Comparison of ENCODE assay signal across 15 cellular contexts in genomic region chr1:198683449-198683848, GRCh38. TPM values are rescaled to one million over a fixed set of nuclear protein-coding genes. Genes with fewer than 3 reads are reported as not detected.
DNase-seq lines count a peak whose midpoint lies in the region; ATAC-seq and TF ChIP-seq lines count a peak whose summit lies in the region.
"Had no signal": no experiment of that assay in that cellular context is flagged by ENCODE, and none has a peak within 500 bp of the region (broad histone marks: within the 10 kb centered on the region; RNA-seq: fewer than 3 reads in every experiment).

No MANE protein-coding gene starts in this region.

- H3K27ac Mint-ChIP-seq in activated CD4-positive, alpha-beta memory T cell treated with anti-CD3 and anti-CD28 coated beads for 36 hours, result peak overlapping the region; percentile 95
- H3K27ac Mint-ChIP-seq in naive B cell, result peak overlapping the region; percentile 91 to 97 (median 96)

- peaks cover 0 to 19% (median 0%) of the 10 kb centered on the region in 11 experiments; a peak in 6 of 22 replicates for H3K36me3 ChIP-seq in BLaER1 treated with 17β-estradiol and CSF1 and Interleukin-3, amounts not matched to agents 10 nM and 100 nM
- H3K36me3 ChIP-seq in GM23248 (ENCODE audit: low read depth), result no peaks in the 10 kb centered on the region
- H3K36me3 ChIP-seq: esophagus squamous epithelium, prostate gland had no signal

- POLR2A ChIA-PET in activated CD4-positive, alpha-beta memory T cell treated with anti-CD3 and anti-CD28 coated beads for 36 hours (lab: Charles Lee), result interaction anchor here (1.1 to 11.5 kb wide), 11 partner anchors 7 to 165 kb away, joined by 3 to 114 read pairs (median 15); partner anchors contain the start of gene PTPRC

- peaks cover 38% of the 10 kb centered on the region for H3K36me3 Mint-ChIP-seq in activated CD4-positive, alpha-beta memory T cell treated with anti-CD3 and anti-CD28 coated beads for 36 hours
- peaks cover 4 to 7% of the 10 kb centered on the region in 2 donors for H3K36me3 Mint-ChIP-seq in naive B cell

- 95 to 100% methylated on average over 2 of the region's 2 CpGs for WGBS in GM23248 (ENCODE audit: low coverage in 1 of 2, low lambda C conversion rate in 2 of 2, missing lambda C conversion rate in 2 of 2), 2 experiments

- peak overlapping the region in 4 of 11 experiments; percentile 36 to 94 (median 90); a peak in 8 of 22 replicates for H3K9ac ChIP-seq in BLaER1 treated with 17β-estradiol and CSF1 and Interleukin-3, amounts not matched to agents 10 nM and 100 nM
- no peak overlapping the region for H3K9ac ChIP-seq in GM23248

- CTCF ChIA-PET in activated CD4-positive, alpha-beta memory T cell treated with anti-CD3 and anti-CD28 coated beads for 36 hours (lab: Charles Lee), result interaction anchor here (0.6 to 1.7 kb wide), 5 partner anchors 35 to 566 kb away, joined by 3 to 6 read pairs (median 4); no protein-coding TSS in a partner anchor

- H3K27me3 ChIP-seq in BLaER1 treated with 17β-estradiol and CSF1 and Interleukin-3, amounts not matched to agents 10 nM and 100 nM, result no peaks in the 10 kb centered on the region
- H3K27me3 ChIP-seq in GM23248 (replicated peaks; ENCODE audit: insufficient read depth), result no peaks in the 10 kb centered on the region
- H3K27me3 ChIP-seq in dorsolateral prefrontal cortex, result no peaks in the 10 kb centered on the region
- H3K27me3 ChIP-seq: esophagus squamous epithelium had no signal

- H3K4me3 ChIP-seq in BLaER1 treated with 17β-estradiol and CSF1 and Interleukin-3, amounts not matched to agents 10 nM and 100 nM, result peak overlapping the region in 2 of 10 experiments; percentile 40 to 42; a peak in 3 of 20 replicates
- H3K4me3 ChIP-seq in GM23248 (no peak overlapping the region), dorsolateral prefrontal cortex (no peak overlapping the region)
- H3K4me3 ChIP-seq: esophagus squamous epithelium, prostate gland had no signal

- H4K20me1 ChIP-seq in BLaER1 treated with 17β-estradiol and CSF1 and Interleukin-3, amounts not matched to agents 10 nM and 100 nM, result peaks cover 0 to 23% (median 0%) of the 10 kb centered on the region in 11 experiments; a peak in 3 of 22 replicates
- no peaks in the 10 kb centered on the region for H4K20me1 ChIP-seq in GM23248 (ENCODE audit: insufficient read depth)

- DNase-seq in GM23248 (no peak), naive B cell (no peak), NOMO-1 (lab: John Stamatoyannopoulos, UW; ENCODE audit: unreplicated experiment in 2 of 2) (no peak), dorsolateral prefrontal cortex (no peak), NCI-H345 (lab: John Stamatoyannopoulos, UW) (no peak), NCI-H146 (lab: John Stamatoyannopoulos, UW) (no peak)
- no peak for DNase-seq in activated CD4-positive, alpha-beta memory T cell treated with anti-CD3 and anti-CD28 coated beads for 36 hours
- DNase-seq: esophagus squamous epithelium; GF-D8; hippocampal formation; NCI-H2227 treated with DMSO at 0.1 percent for 48 hours; stimulated activated CD4-positive, alpha-beta T cell treated with anti-CD3 and anti-CD28 coated beads, Interleukin-4, amount 100 ng/mL, for 24 hours had no signal

- no peaks in the 10 kb centered on the region for H3K27me3 Mint-ChIP-seq in activated CD4-positive, alpha-beta memory T cell treated with anti-CD3 and anti-CD28 coated beads for 36 hours
- H3K27me3 Mint-ChIP-seq in naive B cell, result no peaks in the 10 kb centered on the region

- no peak for TF ChIP-seq CTCF in dorsolateral prefrontal cortex (IDR thresholded peaks at IDR 0.05 in 54 of 56, conservative IDR thresholded peaks at IDR 0.05 in 2 of 56; ENCODE audit: low read depth in 1 of 56, partially characterized antibody in 56 of 56)

- H2AFZ ChIP-seq in GM23248, result 0 out of 2 replicates have a peak overlapping the region, but pooled peaks have one; percentile 6

- H3K79me2 ChIP-seq in GM23248 (ENCODE audit: insufficient read depth), result no peaks in the 10 kb centered on the region

- intact Hi-C loops in activated CD4-positive, alpha-beta memory T cell treated with anti-CD3 and anti-CD28 coated beads for 36 hours (cut with micrococcal nuclease), result loop anchor here (10.0 kb wide), 2 partner anchors 599 to 779 kb away; partner anchors contain the start of gene C1orf53
- intact Hi-C loops in dorsolateral prefrontal cortex (cut with DNase I), result no loop called here

- H3K4me1 ChIP-seq in BLaER1 treated with 17β-estradiol and CSF1 and Interleukin-3, amounts not matched to agents 10 nM and 100 nM, result peaks cover 57 to 90% (median 63%) of the 10 kb centered on the region in 10 experiments
- peaks cover 59% of the 10 kb centered on the region for H3K4me1 ChIP-seq in GM23248 (ENCODE audit: insufficient read depth)
- H3K4me1 ChIP-seq: esophagus squamous epithelium, prostate gland had no signal

- no peaks in the 10 kb centered on the region for H3K9me2 ChIP-seq in GM23248 (ENCODE audit: insufficient read depth)

- H3K4me2 ChIP-seq in BLaER1 treated with 17β-estradiol and CSF1 and Interleukin-3, amounts not matched to agents 10 nM and 100 nM, result peak overlapping the region in 10 of 11 experiments; percentile 26 to 92 (median 79); a peak in 19 of 22 replicates
- peak overlapping the region; percentile 61 for H3K4me2 ChIP-seq in GM23248 (ENCODE audit: unreplicated experiment)

- H3K9me3 ChIP-seq in BLaER1 treated with 17β-estradiol and CSF1 and Interleukin-3, amounts not matched to agents 10 nM and 100 nM (replicated peaks in 1 of 11), result peaks cover 0 to 7% (median 0%) of the 10 kb centered on the region in 11 experiments; a peak in 7 of 22 replicates
- no peaks in the 10 kb centered on the region for H3K9me3 ChIP-seq in GM23248 (ENCODE audit: low read depth)
- H3K9me3 ChIP-seq: esophagus squamous epithelium, prostate gland had no signal

- H3K9me3 Mint-ChIP-seq in activated CD4-positive, alpha-beta memory T cell treated with anti-CD3 and anti-CD28 coated beads for 36 hours, result no peaks in the 10 kb centered on the region
- H3K9me3 Mint-ChIP-seq in naive B cell, result peaks cover 0 to 2% (median 0%) of the 10 kb centered on the region in 7 donors

- H3K4me1 Mint-ChIP-seq in activated CD4-positive, alpha-beta memory T cell treated with anti-CD3 and anti-CD28 coated beads for 36 hours (ENCODE audit: low read depth), result peaks cover 84% of the 10 kb centered on the region
- peaks cover 51 to 76% (median 57%) of the 10 kb centered on the region in 3 donors for H3K4me1 Mint-ChIP-seq in naive B cell

- H3F3A ChIP-seq in GM23248 (ENCODE audit: insufficient read depth), result peaks cover 33% of the 10 kb centered on the region

- ATAC-seq in naive B cell (ENCODE audit: low read depth in 2 of 2), result no peak

- H3K27ac ChIP-seq in BLaER1 treated with 17β-estradiol and CSF1 and Interleukin-3, amounts not matched to agents 10 nM and 100 nM, result peak overlapping the region; percentile 88 to 100 (median 97)
- peak overlapping the region; percentile 94 for H3K27ac ChIP-seq in GM23248
- H3K27ac ChIP-seq in dorsolateral prefrontal cortex, result peak overlapping the region in 2 of 59 donors; percentile 14 to 62
- H3K27ac ChIP-seq: prostate gland had no signal

- peak overlapping the region; percentile 48 for H3K4me3 Mint-ChIP-seq in activated CD4-positive, alpha-beta memory T cell treated with anti-CD3 and anti-CD28 coated beads for 36 hours
- H3K4me3 Mint-ChIP-seq in naive B cell, result peak overlapping the region; percentile 35 to 79 (median 69)

- in situ Hi-C loops in GM23248 (cut with MboI), result loop anchor here (25.0 kb wide), 6 partner anchors 396 to 1171 kb away; partner anchors contain the start of genes C1orf53, LHX9 and NEK7

RNA-seq across cellular contexts. Expression of gene PTPRC, which starts 44.6 kb away (rescaled TPM):
- total RNA-seq in GM23248 (2014; rRNA removed; shearing (Covaris generic)), result 0.38 and 0.86 TPM in 2 replicates
- 0.66 and 0.70 TPM in 2 replicates for polyA plus RNA-seq in GM23248 (2016; fragmentation: Nextera tagmentation; extraction: Ambion mirVana)
- total RNA-seq in activated CD4-positive, alpha-beta memory T cell treated with anti-CD3 and anti-CD28 coated beads for 36 hours, result 100 to 1,000 TPM; 495 to 503 TPM
- 1,000 to 10,000 TPM in 1 of 6 donors, 100 to 1,000 TPM in 5; 771 to 1,016 (median 851) TPM for polyA plus RNA-seq in naive B cell (ENCODE audit: low read depth in 6 of 6)
- total RNA-seq in dorsolateral prefrontal cortex, result 10 to 100 TPM in 77 of 120 experiments, 1 to 10 TPM in 43; 4.0 to 38.3 (median 11.6) TPM
- total RNA-seq: lung microvascular endothelial cell had no signal

Comparison
In these comparisons a context has a peak if more than half of its experiments do, and no peak if none do; other contexts are left out.
1. RNA of gene PTPRC, which starts 44.6 kb away (total RNA-seq): 495 to 503 TPM in activated CD4-positive, alpha-beta memory T cell treated with anti-CD3 and anti-CD28 coated beads for 36 hours; 4.0 to 38.3 TPM in dorsolateral prefrontal cortex and 0.38 to 0.86 TPM in GM23248; every median in the first group is over 10 times any median in the second.